Comparison of ENCODE assay signal across 13 cellular contexts in the genomic region with DNA sequence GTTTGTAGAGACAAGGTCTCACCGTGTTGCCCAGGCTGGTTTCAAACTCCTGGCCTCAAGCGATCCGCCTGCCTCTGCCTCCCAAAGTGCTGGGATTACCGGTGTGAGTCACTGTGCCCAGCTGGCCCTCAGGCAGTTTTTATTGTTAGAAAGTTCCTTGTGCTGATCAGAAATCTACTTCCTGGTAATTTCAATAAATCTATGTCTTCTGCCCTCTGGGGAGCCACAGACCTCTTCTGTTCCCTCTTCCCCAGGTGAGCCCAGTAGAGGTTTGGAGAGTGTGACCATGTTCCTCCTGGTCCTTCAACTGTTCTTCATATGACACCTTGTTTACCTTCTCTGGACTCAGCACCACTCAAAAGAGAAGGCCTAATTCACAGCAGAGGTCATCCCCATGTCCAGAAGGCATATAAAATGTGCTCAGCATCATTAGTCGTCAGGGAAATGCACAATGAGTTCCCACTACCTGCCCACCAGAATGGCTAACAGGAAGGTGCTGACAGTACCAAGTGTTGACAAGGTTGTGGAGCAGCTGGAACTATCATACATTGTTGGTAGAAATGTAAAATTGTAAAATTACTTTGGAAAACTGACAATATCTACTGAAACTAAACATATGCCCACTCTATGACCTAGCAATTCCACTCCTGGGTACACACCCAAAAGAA. TPM values are rescaled to one million over a fixed set of nuclear protein-coding genes. Genes with fewer than 3 reads are reported as not detected.
A peak's percentile ranks its signal among the peaks of the same experiment; 100 is the strongest.
DNase-seq lines count a peak whose midpoint lies in the region; ATAC-seq and TF ChIP-seq lines count a peak whose summit lies in the region.
"Had no signal": no experiment of that assay in that cellular context is flagged by ENCODE, and none has a peak within 500 bp of the region (broad histone marks: within the 10 kb centered on the region; RNA-seq: fewer than 3 reads in every experiment).

No MANE protein-coding gene starts in this region.

- CTCF ChIA-PET in A673 (lab: Charles Lee): no interaction called here

- H3K27me3 ChIP-seq in SJSA1 (replicated peaks): no peaks in the 10 kb centered on the region
- H3K27me3 ChIP-seq in A673 (replicated peaks; ENCODE audit: insufficient read depth, low read depth, low read length, poor library complexity): no peaks in the 10 kb centered on the region
- no peaks in the 10 kb centered on the region for H3K27me3 ChIP-seq in upper lobe of left lung

- 88 to 93% methylated on average over 5 of the region's 5 CpGs for WGBS in upper lobe of left lung, 2 donors

- POLR2A ChIA-PET in A673 (lab: Charles Lee; ENCODE audit: low non-redundant PET): no interaction called here

- intact Hi-C loops in A673 (cut with micrococcal nuclease; ENCODE audit: unreplicated experiment): no loop called here

- no peaks in the 10 kb centered on the region for H3K36me3 ChIP-seq in SJSA1
- H3K36me3 ChIP-seq in A673 (ENCODE audit: insufficient read depth, low read length, poor library complexity, severe bottlenecking): no peaks in the 10 kb centered on the region
- H3K36me3 ChIP-seq in upper lobe of left lung: no peaks in the 10 kb centered on the region
- H3K36me3 ChIP-seq: esophagus squamous epithelium had no signal

- H3K4me1 ChIP-seq in SJSA1 (replicated peaks): peaks cover 15% of the 10 kb centered on the region
- no peaks in the 10 kb centered on the region for H3K4me1 ChIP-seq in A673 (ENCODE audit: insufficient read depth, low read length, poor library complexity, severe bottlenecking)
- peaks cover 0 to 5% (median 3%) of the 10 kb centered on the region in 4 donors for H3K4me1 ChIP-seq in upper lobe of left lung

- peak; percentile 12 for ATAC-seq in GM19463 (IDR thresholded peaks at IDR 0.05; ENCODE audit: unreplicated experiment)
- no peak for ATAC-seq in HG02885 (IDR thresholded peaks at IDR 0.05; ENCODE audit: poor library complexity, unreplicated experiment)
- ATAC-seq in upper lobe of left lung (ENCODE audit: low FRiP score in 2 of 2): no peak

- H3K27ac ChIP-seq in SJSA1 (peak overlapping the region; percentile 81), A673 (ENCODE audit: low read depth, low read length, poor library complexity, severe bottlenecking) (no peak overlapping the region), upper lobe of left lung (no peak overlapping the region)

- TF ChIP-seq CTCF in A673 (conservative IDR thresholded peaks at IDR 0.05; ENCODE audit: low read depth, low read length): no peak
- no peak for TF ChIP-seq CTCF in upper lobe of left lung (IDR thresholded peaks at IDR 0.05)

- H3K4me3 ChIP-seq in SJSA1 (no peak overlapping the region), A673 (ENCODE audit: low read depth, low read length, poor library complexity, severe bottlenecking) (no peak overlapping the region), upper lobe of left lung (no peak overlapping the region)
- H3K4me3 ChIP-seq: esophagus squamous epithelium had no signal

- H3K9me3 ChIP-seq in SJSA1 (replicated peaks) (no peaks in the 10 kb centered on the region), A673 (ENCODE audit: low read depth, low read length, poor library complexity, severe bottlenecking) (no peaks in the 10 kb centered on the region), upper lobe of left lung (no peaks in the 10 kb centered on the region)
- H3K9me3 ChIP-seq: esophagus squamous epithelium, SK-N-SH had no signal

- peak; percentile 41 for DNase-seq in COLO668 (lab: John Stamatoyannopoulos, UW; ENCODE audit: unreplicated experiment)
- peak; percentile 41 to 49 for DNase-seq in SJSA1 (ENCODE audit: low read depth in 1 of 2, low spot score in 2 of 2)
- peak; percentile 84 for DNase-seq in kidney tubule cell (ENCODE audit: low spot score)
- no peak for DNase-seq in A673 (ENCODE audit: low spot score)
- no peak for DNase-seq in activated effector memory CD4-positive, alpha-beta T cell treated with Interleukin-2 at 50 U/mL for 16 hours
- no peak for DNase-seq in upper lobe of left lung
- DNase-seq: CD4-positive, alpha-beta T cell; esophagus squamous epithelium; NCI-H1105 treated with DMSO at 0.1 percent for 48 hours; SK-N-SH; stimulated activated CD4-positive, alpha-beta T cell treated with anti-CD3 and anti-CD28 coated beads, Interleukin-4, amount 100 ng/mL, for 4 hours had no signal

- no TSS peak for BruUV-seq in A673 (replicated peaks; lab: Mats Ljungman, UMichigan)

- TF ChIP-seq EP300 in upper lobe of left lung (IDR thresholded peaks at IDR 0.05): no peak

- no peak for TF ChIP-seq POLR2A in upper lobe of left lung (IDR thresholded peaks at IDR 0.05)

RNA-seq across cellular contexts. Expression of gene TMOD1, which starts 10.4 kb away (rescaled TPM):
- not detected in 2 replicates for total RNA-seq in SJSA1 (2014; rRNA removed; shearing (Covaris generic))
- total RNA-seq in A673 (2021): 0.09 and 0.24 TPM in 2 replicates
- total RNA-seq in upper lobe of left lung: 10 to 100 TPM in 1 of 6 donors, 1 to 10 TPM in 5; 4.4 to 12.6 (median 8.8) TPM

Comparison
In these comparisons a context has a peak if more than half of its experiments do, and no peak if none do; other contexts are left out.
1. DNase-seq: peak in COLO668 (single experiment), SJSA1 (2 of 2) and kidney tubule cell (single experiment); none in A673 (single experiment), activated effector memory CD4-positive, alpha-beta T cell treated with Interleukin-2 at 50 U/mL for 16 hours (single experiment) and upper lobe of left lung (0 of 2).